ENCODE assay signal across 14 cellular contexts in genomic region chr9:126788046-126788445, GRCh38.
"Had no signal": no experiment of that assay in that cellular context is flagged by ENCODE, and none has a peak within 500 bp of the region (broad histone marks: within the 10 kb centered on the region; RNA-seq: fewer than 3 reads in every experiment).

No MANE protein-coding gene starts in this region.

- DNase-seq: activated CD4-positive, CD25-positive, alpha-beta regulatory T cell; activated naive CD4-positive, alpha-beta T cell treated with anti-CD3 and anti-CD28 coated beads, Interleukin-2, amount 10 ng/mL, durations not matched to agents 7 days and 5 days; adrenal gland; body of pancreas; endodermal cell; right lobe of liver; stimulated activated CD4-positive, alpha-beta T cell treated with anti-CD3 and anti-CD28 coated beads, Interleukin-12 subunit alpha, Interleukin-12 subunit beta, amount 100 ng/mL, for 4 hours; stimulated activated naive CD4-positive, alpha-beta T cell treated with Interleukin-2 at 50 U/mL for 16 hours; upper lobe of left lung had no signal

- H3K9me3 ChIP-seq: adrenal gland, body of pancreas, right lobe of liver, suprapubic skin, upper lobe of left lung had no signal

- H3K36me3 Mint-ChIP-seq: activated naive CD4-positive, alpha-beta T cell treated with anti-CD3 and anti-CD28 coated beads, Interleukin-2, amount 10 ng/mL, durations not matched to agents 7 days and 5 days had no signal

- H3K27ac Mint-ChIP-seq: activated naive CD4-positive, alpha-beta T cell treated with anti-CD3 and anti-CD28 coated beads, Interleukin-2, amount 10 ng/mL, durations not matched to agents 7 days and 5 days; activated T-helper 2 cell treated with anti-CD3 and anti-CD28 coated beads, Interferon-gamma antibody, Interleukin-2, Interleukin-4, amounts not matched to agents 10 μg/mL and 5 μg/mL and 100 μg/mL, durations not matched to agents 14 hours and 24 hours and 36 hours; endodermal cell had no signal

- H3K27ac ChIP-seq: adrenal gland, body of pancreas, hepatocyte, parathyroid adenoma, right lobe of liver, suprapubic skin, upper lobe of left lung had no signal

- H3K27me3 ChIP-seq: adrenal gland, body of pancreas, right lobe of liver, upper lobe of left lung had no signal

- H3K4me1 Mint-ChIP-seq: activated naive CD4-positive, alpha-beta T cell treated with anti-CD3 and anti-CD28 coated beads, Interleukin-2, amount 10 ng/mL, durations not matched to agents 7 days and 5 days; endodermal cell; neural crest cell had no signal

- H3K36me3 ChIP-seq: adrenal gland, right lobe of liver, suprapubic skin, upper lobe of left lung had no signal

- H3K4me2 ChIP-seq: hepatocyte had no signal

- H3K4me1 ChIP-seq: body of pancreas had no signal

- H3K9me3 Mint-ChIP-seq: activated naive CD4-positive, alpha-beta T cell treated with anti-CD3 and anti-CD28 coated beads, Interleukin-2, amount 10 ng/mL, durations not matched to agents 7 days and 5 days; activated T-helper 2 cell treated with anti-CD3 and anti-CD28 coated beads, Interferon-gamma antibody, Interleukin-2, Interleukin-4, amounts not matched to agents 10 μg/mL and 5 μg/mL and 100 μg/mL, durations not matched to agents 14 hours and 24 hours and 36 hours; endodermal cell; neural crest cell had no signal

- H3K4me3 ChIP-seq: adrenal gland, body of pancreas, hepatocyte, right lobe of liver, suprapubic skin, upper lobe of left lung had no signal

- ATAC-seq: body of pancreas, right lobe of liver had no signal

- H3K4me3 Mint-ChIP-seq: activated naive CD4-positive, alpha-beta T cell treated with anti-CD3 and anti-CD28 coated beads, Interleukin-2, amount 10 ng/mL, durations not matched to agents 7 days and 5 days; endodermal cell; neural crest cell had no signal
